ENCODE assay signal across 1 cellular context in the genomic region with DNA sequence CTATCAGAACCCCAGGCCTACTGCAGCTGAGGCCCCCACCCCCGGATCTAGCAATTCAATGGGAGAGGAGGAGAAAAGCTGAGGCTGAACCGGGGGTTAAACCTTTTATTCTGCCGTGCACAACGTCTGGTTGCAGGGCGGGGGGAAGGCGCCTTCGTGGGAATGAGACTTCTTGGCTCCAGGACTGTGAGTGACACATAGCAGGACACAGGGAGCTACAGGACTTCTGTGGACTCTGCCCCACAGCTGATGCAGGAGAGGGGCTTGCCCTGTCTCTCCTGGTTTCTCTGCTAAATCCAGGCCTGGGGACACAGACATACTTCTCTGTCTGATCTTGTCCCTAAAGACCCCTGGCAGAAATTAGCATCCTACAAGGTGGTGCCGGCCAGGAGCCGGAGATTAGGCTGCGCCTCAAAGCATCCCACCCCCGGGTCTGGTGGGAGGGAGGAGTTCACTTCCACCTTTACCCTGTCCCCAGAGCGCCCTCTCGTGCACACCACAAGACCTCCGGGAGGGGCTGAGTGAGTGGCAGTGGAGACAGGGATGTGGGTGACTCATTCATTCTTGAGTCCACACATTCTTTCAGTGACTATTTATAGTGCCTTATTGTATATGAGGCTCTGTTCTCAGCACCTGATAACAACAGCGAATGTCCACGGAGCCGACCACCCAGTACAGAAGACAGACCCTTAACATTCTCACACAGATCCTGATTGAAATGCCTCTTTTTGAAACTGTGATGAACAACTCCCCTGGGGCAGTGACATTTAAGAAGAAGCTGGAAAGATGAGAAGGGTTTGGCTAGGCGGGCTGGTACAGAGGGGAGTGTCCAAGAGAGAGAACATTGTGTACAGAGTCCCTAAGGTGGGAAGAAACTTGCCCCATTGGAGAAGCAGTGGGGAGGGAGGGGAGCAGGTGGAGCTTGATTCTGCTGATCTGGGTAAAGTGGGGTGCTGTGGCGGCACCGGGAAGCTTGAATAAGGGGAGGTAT.
A peak's percentile ranks its signal among the peaks of the same experiment; 100 is the strongest.
TF ChIP-seq lines count a peak whose summit lies in the region.

No MANE protein-coding gene starts in this region.

TF ChIP-seq in endothelial cell of umbilical vein, 7 proteins besides CTCF, POLR2A, EP300 and RAD21 (continued from another document):
- peak; percentile 34 for TF ChIP-seq POLR2AphosphoS5 (IDR thresholded peaks at IDR 0.05; ENCODE audit: insufficient read depth, low read depth, low read length)
- TF ChIP-seq FOS (IDR thresholded peaks at IDR 0.05; ENCODE audit: borderline replicate concordance, insufficient read depth, low read length): peak; percentile 93
- TF ChIP-seq EZH2 (IDR thresholded peaks at IDR 0.05; ENCODE audit: borderline replicate concordance, low read depth, low read length, severe bottlenecking): no peak
